ENCODE assay signal across 8 cellular contexts in the genomic region with DNA sequence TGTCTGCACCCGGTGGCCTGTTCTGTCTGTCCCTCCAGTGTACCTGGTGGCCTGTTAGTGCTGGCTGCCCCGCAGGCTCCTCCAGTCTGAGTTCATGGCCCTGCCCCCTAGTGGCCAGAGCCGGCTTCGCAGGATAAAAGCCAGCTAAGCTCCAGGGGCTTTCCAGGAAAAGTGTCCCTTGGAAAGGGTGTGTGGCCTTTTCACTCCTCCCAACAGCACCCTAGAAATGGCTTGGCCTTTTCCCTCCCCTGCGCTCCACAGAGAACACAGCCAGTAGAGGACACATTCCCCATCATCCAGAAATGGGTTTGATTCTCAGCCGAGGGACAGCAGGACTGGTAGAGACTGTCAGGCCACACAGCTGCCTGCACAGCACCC. TPM values are rescaled to one million over a fixed set of nuclear protein-coding genes. Genes with fewer than 3 reads are reported as not detected.
DNase-seq lines count a peak whose midpoint lies in the region; ATAC-seq, FAIRE-seq and TF ChIP-seq lines count a peak whose summit lies in the region.
"Not testable (repeated sequence)": the region's sequence is repeated elsewhere in the genome, so short reads cannot be mapped to it uniquely, and the experiment has no call there.

No MANE protein-coding gene starts in this region.

- not testable (repeated sequence) for BruUV-seq in HepG2 (replicated peaks; lab: Mats Ljungman, UMichigan)

- peak overlapping the region; percentile 42 for H3K4me2 ChIP-seq in HepG2 (ENCODE audit: low read depth, low read length)

- not testable (repeated sequence) for H3K9me3 ChIP-seq in effector memory CD4-positive, alpha-beta T cell (ENCODE audit: control insufficient read depth, low read length); HepG2 (ENCODE audit: low read length); testis

- not testable (repeated sequence) for H3K27me3 ChIP-seq in effector memory CD4-positive, alpha-beta T cell (replicated peaks; ENCODE audit: control insufficient read depth, insufficient read depth, low read length, poor library complexity, severe bottlenecking); HepG2 (ENCODE audit: control insufficient read depth in 1 of 2, insufficient read depth in 2 of 2, low read length in 2 of 2); testis

- not testable (repeated sequence) for DNase-seq in GM12864 (ENCODE audit: low read depth); HepG2 (ENCODE audit: low spot score)
- peak; percentile 80 for DNase-seq in WTC11 (ENCODE audit: low spot score)
- peak; percentile 32 to 40 for DNase-seq in activated T-helper 1 cell treated with anti-CD3 and anti-CD28 coated beads, Interleukin-2, amount 50 U/mL, for 16 hours (ENCODE audit: low read depth in 1 of 2, low spot score in 1 of 2)
- DNase-seq in effector memory CD4-positive, alpha-beta T cell, result peak; percentile 19 to 47 (median 38)
- peak; percentile 22 to 49 for DNase-seq in stimulated activated CD4-positive, alpha-beta T cell treated with anti-CD3 and anti-CD28 coated beads, Interleukin-12 subunit alpha, Interleukin-12 subunit beta, amount 100 ng/mL, for 24 hours (ENCODE audit: low read depth in 2 of 2)
- DNase-seq in testis, result peak; percentile 75

- TF ChIP-seq CTCF in GM12864 (IDR thresholded peaks at IDR 0.05; ENCODE audit: low read depth, low read length, missing control alignments) (peak; percentile 46), WTC11 (IDR thresholded peaks at IDR 0.05) (peak; percentile 71), HepG2 (CRISPR knock-in tag; IDR thresholded peaks at IDR 0.05) (0 out of 2 replicates have a peak, but pooled peaks have one; percentile 12), testis (IDR thresholded peaks at IDR 0.05) (peak in 1 of 3 experiments; percentile 60)

- H3K4me3 Mint-ChIP-seq in WTC11, result not testable (repeated sequence)

- not testable (repeated sequence) for H3K4me3 ChIP-seq in GM12864 (ENCODE audit: low read depth, low read length); effector memory CD4-positive, alpha-beta T cell (ENCODE audit: insufficient read depth, low read depth, low read length, poor library complexity, severe bottlenecking); HepG2 (replicated peaks in 1 of 3; ENCODE audit: insufficient read depth in 1 of 3, low read depth in 2 of 3, low read length in 3 of 3); testis

- H3K9me3 Mint-ChIP-seq in WTC11, result not testable (repeated sequence)

- H3K79me2 ChIP-seq in HepG2 (ENCODE audit: insufficient read depth, low read length), result not testable (repeated sequence)

- TF ChIP-seq POLR2A in HepG2 (IDR thresholded peaks at IDR 0.05; ENCODE audit: insufficient read depth in 1 of 2, low read depth in 2 of 2, low read length in 2 of 2); testis (IDR thresholded peaks at IDR 0.05): not testable (repeated sequence)

- in situ Hi-C loops in HepG2 (cut with HindIII; ENCODE audit: extremely low pct_ligation_motif_present, low pct_unique_long_range_greater_than_20kb), result not testable (repeated sequence)

- not testable (repeated sequence) for H3K36me3 ChIP-seq in effector memory CD4-positive, alpha-beta T cell (ENCODE audit: control insufficient read depth, insufficient read depth, low read length); HepG2 (replicated peaks in 1 of 2; ENCODE audit: control insufficient read depth in 1 of 2, insufficient read depth in 2 of 2, low read length in 2 of 2); testis (ENCODE audit: low read depth, missing control alignments)

- not testable (repeated sequence) for H4K20me1 ChIP-seq in HepG2 (ENCODE audit: insufficient read depth, low read length)

- H2AFZ ChIP-seq in HepG2 (ENCODE audit: low read length), result not testable (repeated sequence)

- not testable (repeated sequence) for H3K27ac ChIP-seq in effector memory CD4-positive, alpha-beta T cell (ENCODE audit: insufficient read depth, low read length, poor library complexity, severe bottlenecking); HepG2 (ENCODE audit: extremely low read length, insufficient read depth, low read length); testis

- not testable (repeated sequence) for TF ChIP-seq EP300 in HepG2 (IDR thresholded peaks at IDR 0.05; ENCODE audit: low read depth in 2 of 2, low read length in 2 of 2); HepG2 (CRISPR knock-in tag; IDR thresholded peaks at IDR 0.05; ENCODE audit: borderline replicate concordance)

- H3K4me1 Mint-ChIP-seq in WTC11, result not testable (repeated sequence)

- not testable (repeated sequence) for FAIRE-seq in HepG2 (lab: Jason Lieb, UNC)

- POLR2A ChIA-PET in WTC11 (lab: Charles Lee); HepG2 (lab: Yijun Ruan, JAX): not testable (repeated sequence)

- not testable (repeated sequence) for H3K4me1 ChIP-seq in effector memory CD4-positive, alpha-beta T cell (ENCODE audit: control insufficient read depth, insufficient read depth, low read length, poor library complexity, severe bottlenecking); HepG2 (ENCODE audit: insufficient read depth, low read length); testis

- not testable (repeated sequence) for H3K36me3 Mint-ChIP-seq in WTC11

- H3K9ac ChIP-seq in HepG2 (ENCODE audit: insufficient read depth, low read depth, low read length), result not testable (repeated sequence)

- 0% methylated on average over 1 of the region's 6 CpGs for WGBS in HepG2 (ENCODE audit: low lambda C conversion rate)
- 20 to 33% methylated on average over 3 to 5 of the region's 6 CpGs for WGBS in testis, 2 donors

- not testable (repeated sequence) for H3K27me3 Mint-ChIP-seq in WTC11 (ENCODE audit: low read depth)

- intact Hi-C loops in HepG2 (cut with micrococcal nuclease; ENCODE audit: unreplicated experiment); testis (cut with DNase I; ENCODE audit: low total_unique reads): not testable (repeated sequence)

- ATAC-seq in HG03045 (IDR thresholded peaks at IDR 0.05; ENCODE audit: unreplicated experiment), result peak; percentile 64
- peak; percentile 93 for ATAC-seq in WTC11
- peak; percentile 97 for ATAC-seq in HepG2

- not testable (repeated sequence) for TF ChIP-seq RAD21 in HepG2 (CRISPR knock-in tag; IDR thresholded peaks at IDR 0.05)

- not testable (repeated sequence) for H3K27ac Mint-ChIP-seq in WTC11

- CTCF ChIA-PET in WTC11 (lab: Charles Lee), result interaction anchor here (1.4 to 1.8 kb wide), 4 partner anchors 84 to 276 kb away, joined by 3 to 14 read pairs (median 9); partner anchors contain the start of gene PPCDC
- CTCF ChIA-PET in HepG2 (lab: Yijun Ruan, JAX; ENCODE audit: low intra/inter-chr PET ratio, low total read pairs), result not testable (repeated sequence)

RNA-seq across cellular contexts. Expression of gene GOLGA6D, which starts 16.7 kb away (rescaled TPM):
- total RNA-seq in WTC11 (2021), result 2.1 to 2.6 TPM (median 2.6 TPM) in 3 replicates
- not detected in 2 replicates for total RNA-seq in HepG2 (2016; rRNA removed; fragmentation: Illumina TruSeq; extraction: Trizol)
- not detected in 2 replicates for total RNA-seq in HepG2 (2016; cell fraction: cytosol; rRNA removed; fragmentation: Illumina TruSeq; extraction: Trizol; ENCODE audit: low read depth)
- total RNA-seq in HepG2 (2016; cell fraction: insoluble cytoplasmic fraction; rRNA removed; fragmentation: Illumina TruSeq; extraction: Trizol), result 0.04 TPM in 1 of 2 replicates, not detected in the other
- total RNA-seq in HepG2 (2016; cell fraction: membrane; rRNA removed; fragmentation: Illumina TruSeq; extraction: Trizol), result not detected in 2 replicates
- 0.13 TPM in 1 of 2 replicates, not detected in the other for total RNA-seq in HepG2 (2016; cell fraction: nucleus; rRNA removed; fragmentation: Illumina TruSeq; extraction: Trizol)
- polyA plus RNA-seq in HepG2 (2011; rRNA removed), result 0.04 TPM in 1 of 2 replicates, not detected in the other
- not detected in 2 replicates for polyA plus RNA-seq in HepG2 (2011; cell fraction: cytosol; rRNA removed)
- polyA plus RNA-seq in HepG2 (2011; cell fraction: nucleus; rRNA removed), result 0.03 and 0.05 TPM in 2 replicates
- polyA plus RNA-seq in HepG2 (2012), result 0.13 and 0.15 TPM in 2 replicates
- polyA plus RNA-seq in HepG2 (2016; cell fraction: cytosol; fragmentation: Illumina TruSeq; extraction: Trizol; ENCODE audit: low read depth), result not detected in 2 replicates
- not detected in 2 replicates for polyA plus RNA-seq in HepG2 (2016; cell fraction: insoluble cytoplasmic fraction; fragmentation: Illumina TruSeq; extraction: Trizol; ENCODE audit: low read depth)
- polyA plus RNA-seq in HepG2 (2016; cell fraction: membrane; fragmentation: Illumina TruSeq; extraction: Trizol; ENCODE audit: low read depth), result not detected in 2 replicates
- polyA plus RNA-seq in HepG2 (2016; cell fraction: nucleus; fragmentation: Illumina TruSeq; extraction: Trizol; ENCODE audit: insufficient read depth, low read depth), result not detected in 2 replicates
- polyA minus RNA-seq in HepG2 (2011; rRNA and poly(A)+ RNA removed; ENCODE audit: low replicate concordance), result not detected in 2 replicates
- not detected in 2 replicates for polyA minus RNA-seq in HepG2 (2011; cell fraction: cytosol; rRNA and poly(A)+ RNA removed)
- polyA minus RNA-seq in HepG2 (2011; cell fraction: nucleus; rRNA and poly(A)+ RNA removed), result 0.12 and 0.13 TPM in 2 replicates
- 10 to 100 TPM; 13.1 to 29.8 TPM for total RNA-seq in testis
- 13.3 TPM for polyA plus RNA-seq in testis (ENCODE audit: insufficient read depth, low read depth, low replicate concordance)

RNA-seq across cellular contexts. Expression of gene COMMD4, which starts 36.6 kb away (rescaled TPM):
- total RNA-seq in WTC11 (2021) (116 to 140 TPM (median 129 TPM) in 3 replicates), HepG2 (2016; rRNA removed; fragmentation: Illumina TruSeq; extraction: Trizol) (89.9 and 106 TPM in 2 replicates), testis (100 to 1,000 TPM in 1 of 2 donors, 10 to 100 TPM in 1; 92.7 to 110 TPM)
- 17.5 and 17.7 TPM in 2 replicates for total RNA-seq in HepG2 (2016; cell fraction: cytosol; rRNA removed; fragmentation: Illumina TruSeq; extraction: Trizol; ENCODE audit: low read depth)
- total RNA-seq in HepG2 (2016; cell fraction: insoluble cytoplasmic fraction; rRNA removed; fragmentation: Illumina TruSeq; extraction: Trizol), result 89.8 and 123 TPM in 2 replicates
- total RNA-seq in HepG2 (2016; cell fraction: membrane; rRNA removed; fragmentation: Illumina TruSeq; extraction: Trizol), result 25.0 and 27.3 TPM in 2 replicates
- total RNA-seq in HepG2 (2016; cell fraction: nucleus; rRNA removed; fragmentation: Illumina TruSeq; extraction: Trizol), result 47.4 and 48.2 TPM in 2 replicates
- polyA plus RNA-seq in HepG2 (2011; rRNA removed) (45.8 and 48.8 TPM in 2 replicates), testis (ENCODE audit: insufficient read depth, low read depth, low replicate concordance) (165 TPM)
- polyA plus RNA-seq in HepG2 (2011; cell fraction: cytosol; rRNA removed), result 65.2 and 112 TPM in 2 replicates
- 131 and 137 TPM in 2 replicates for polyA plus RNA-seq in HepG2 (2011; cell fraction: nucleus; rRNA removed)
- polyA plus RNA-seq in HepG2 (2012), result 24.2 and 36.2 TPM in 2 replicates
- polyA plus RNA-seq in HepG2 (2016; cell fraction: cytosol; fragmentation: Illumina TruSeq; extraction: Trizol; ENCODE audit: low read depth), result 18.7 and 20.0 TPM in 2 replicates
- polyA plus RNA-seq in HepG2 (2016; cell fraction: insoluble cytoplasmic fraction; fragmentation: Illumina TruSeq; extraction: Trizol; ENCODE audit: low read depth), result 103 and 109 TPM in 2 replicates
- 24.2 and 25.0 TPM in 2 replicates for polyA plus RNA-seq in HepG2 (2016; cell fraction: membrane; fragmentation: Illumina TruSeq; extraction: Trizol; ENCODE audit: low read depth)
- 99.3 and 104 TPM in 2 replicates for polyA plus RNA-seq in HepG2 (2016; cell fraction: nucleus; fragmentation: Illumina TruSeq; extraction: Trizol; ENCODE audit: insufficient read depth, low read depth)
- 34.3 and 108 TPM in 2 replicates for polyA minus RNA-seq in HepG2 (2011; rRNA and poly(A)+ RNA removed; ENCODE audit: low replicate concordance)
- polyA minus RNA-seq in HepG2 (2011; cell fraction: cytosol; rRNA and poly(A)+ RNA removed), result 10.2 and 20.8 TPM in 2 replicates
- 8.6 and 10.4 TPM in 2 replicates for polyA minus RNA-seq in HepG2 (2011; cell fraction: nucleus; rRNA and poly(A)+ RNA removed)

RNA-seq across cellular contexts. Expression of gene GOLGA6C, which starts 41.2 kb away (rescaled TPM):
- total RNA-seq in WTC11 (2021) (0.52 to 0.60 TPM (median 0.55 TPM) in 3 replicates), HepG2 (2016; rRNA removed; fragmentation: Illumina TruSeq; extraction: Trizol) (not detected in 2 replicates), testis (10 to 100 TPM in 1 of 2 donors, 1 to 10 TPM in 1; 9.1 to 16.1 TPM)
- total RNA-seq in HepG2 (2016; cell fraction: cytosol; rRNA removed; fragmentation: Illumina TruSeq; extraction: Trizol; ENCODE audit: low read depth), result not detected in 2 replicates
- total RNA-seq in HepG2 (2016; cell fraction: insoluble cytoplasmic fraction; rRNA removed; fragmentation: Illumina TruSeq; extraction: Trizol), result 0.09 TPM in 1 of 2 replicates, not detected in the other
- total RNA-seq in HepG2 (2016; cell fraction: membrane; rRNA removed; fragmentation: Illumina TruSeq; extraction: Trizol), result not detected in 2 replicates
- not detected in 2 replicates for total RNA-seq in HepG2 (2016; cell fraction: nucleus; rRNA removed; fragmentation: Illumina TruSeq; extraction: Trizol)
- polyA plus RNA-seq in HepG2 (2011; rRNA removed) (not detected in 2 replicates), testis (ENCODE audit: insufficient read depth, low read depth, low replicate concordance) (15.1 TPM)
- not detected in 2 replicates for polyA plus RNA-seq in HepG2 (2011; cell fraction: cytosol; rRNA removed)
- 0.07 and 0.11 TPM in 2 replicates for polyA plus RNA-seq in HepG2 (2011; cell fraction: nucleus; rRNA removed)
- not detected in 2 replicates for polyA plus RNA-seq in HepG2 (2012)
- not detected in 2 replicates for polyA plus RNA-seq in HepG2 (2016; cell fraction: cytosol; fragmentation: Illumina TruSeq; extraction: Trizol; ENCODE audit: low read depth)
- polyA plus RNA-seq in HepG2 (2016; cell fraction: insoluble cytoplasmic fraction; fragmentation: Illumina TruSeq; extraction: Trizol; ENCODE audit: low read depth), result not detected in 2 replicates
- not detected in 2 replicates for polyA plus RNA-seq in HepG2 (2016; cell fraction: membrane; fragmentation: Illumina TruSeq; extraction: Trizol; ENCODE audit: low read depth)
- polyA plus RNA-seq in HepG2 (2016; cell fraction: nucleus; fragmentation: Illumina TruSeq; extraction: Trizol; ENCODE audit: insufficient read depth, low read depth), result not detected in 2 replicates
- polyA minus RNA-seq in HepG2 (2011; rRNA and poly(A)+ RNA removed; ENCODE audit: low replicate concordance), result not detected in 2 replicates
- polyA minus RNA-seq in HepG2 (2011; cell fraction: cytosol; rRNA and poly(A)+ RNA removed), result not detected in 2 replicates
- polyA minus RNA-seq in HepG2 (2011; cell fraction: nucleus; rRNA and poly(A)+ RNA removed), result not detected in 2 replicates

RNA-seq across cellular contexts. Expression of gene NEIL1, which starts 47.5 kb away (rescaled TPM):
- 24.8 to 25.2 TPM (median 24.9 TPM) in 3 replicates for total RNA-seq in WTC11 (2021)
- 3.7 and 10.4 TPM in 2 replicates for total RNA-seq in HepG2 (2016; rRNA removed; fragmentation: Illumina TruSeq; extraction: Trizol)
- total RNA-seq in HepG2 (2016; cell fraction: cytosol; rRNA removed; fragmentation: Illumina TruSeq; extraction: Trizol; ENCODE audit: low read depth), result 1.4 and 1.7 TPM in 2 replicates
- total RNA-seq in HepG2 (2016; cell fraction: insoluble cytoplasmic fraction; rRNA removed; fragmentation: Illumina TruSeq; extraction: Trizol), result 3.3 and 9.7 TPM in 2 replicates
- total RNA-seq in HepG2 (2016; cell fraction: membrane; rRNA removed; fragmentation: Illumina TruSeq; extraction: Trizol), result 1.2 and 1.6 TPM in 2 replicates
- 11.2 and 13.2 TPM in 2 replicates for total RNA-seq in HepG2 (2016; cell fraction: nucleus; rRNA removed; fragmentation: Illumina TruSeq; extraction: Trizol)
- 15.5 and 20.8 TPM in 2 replicates for polyA plus RNA-seq in HepG2 (2011; rRNA removed)
- 2.3 and 5.2 TPM in 2 replicates for polyA plus RNA-seq in HepG2 (2011; cell fraction: cytosol; rRNA removed)
- polyA plus RNA-seq in HepG2 (2011; cell fraction: nucleus; rRNA removed), result 173 and 186 TPM in 2 replicates
- polyA plus RNA-seq in HepG2 (2012), result 12.7 and 12.8 TPM in 2 replicates
- polyA plus RNA-seq in HepG2 (2016; cell fraction: cytosol; fragmentation: Illumina TruSeq; extraction: Trizol; ENCODE audit: low read depth), result 0.59 and 0.62 TPM in 2 replicates
- 2.5 and 3.3 TPM in 2 replicates for polyA plus RNA-seq in HepG2 (2016; cell fraction: insoluble cytoplasmic fraction; fragmentation: Illumina TruSeq; extraction: Trizol; ENCODE audit: low read depth)
- 0.81 and 1.0 TPM in 2 replicates for polyA plus RNA-seq in HepG2 (2016; cell fraction: membrane; fragmentation: Illumina TruSeq; extraction: Trizol; ENCODE audit: low read depth)
- polyA plus RNA-seq in HepG2 (2016; cell fraction: nucleus; fragmentation: Illumina TruSeq; extraction: Trizol; ENCODE audit: insufficient read depth, low read depth), result 42.4 and 44.3 TPM in 2 replicates
- polyA minus RNA-seq in HepG2 (2011; rRNA and poly(A)+ RNA removed; ENCODE audit: low replicate concordance), result 3.1 and 11.3 TPM in 2 replicates
- 2.1 and 3.2 TPM in 2 replicates for polyA minus RNA-seq in HepG2 (2011; cell fraction: cytosol; rRNA and poly(A)+ RNA removed)
- 13.9 and 19.4 TPM in 2 replicates for polyA minus RNA-seq in HepG2 (2011; cell fraction: nucleus; rRNA and poly(A)+ RNA removed)
- total RNA-seq in testis, result 10 to 100 TPM; 19.8 to 30.2 TPM
- polyA plus RNA-seq in testis (ENCODE audit: insufficient read depth, low read depth, low replicate concordance), result 12.9 TPM
